In the genomic region with DNA sequence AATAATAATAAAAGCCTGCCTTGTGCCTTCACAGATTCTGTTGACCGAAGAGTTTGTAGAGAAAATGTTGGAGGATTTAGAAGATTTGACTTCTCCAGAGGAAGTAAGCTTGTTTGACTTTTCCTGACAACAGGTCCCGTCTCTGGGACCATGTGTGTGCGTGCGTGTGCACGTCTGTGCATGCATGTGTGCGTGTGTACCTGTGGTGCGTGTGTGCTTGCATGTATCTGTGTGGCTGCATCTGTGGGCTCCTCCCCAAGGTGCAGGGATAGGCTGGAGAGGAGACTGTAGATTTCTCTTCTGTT, we compare ENCODE assay signal across 11 cellular contexts. TPM values are rescaled to one million over a fixed set of nuclear protein-coding genes. Genes with fewer than 3 reads are reported as not detected.
DNase-seq lines count a peak whose midpoint lies in the region; ATAC-seq and TF ChIP-seq lines count a peak whose summit lies in the region.
"Had no signal": no experiment of that assay in that cellular context is flagged by ENCODE, and none has a peak within 500 bp of the region (broad histone marks: within the 10 kb centered on the region; RNA-seq: fewer than 3 reads in every experiment).

No MANE protein-coding gene starts in this region.

- no peaks in the 10 kb centered on the region for H3K9me2 ChIP-seq in PC-9 (ENCODE audit: insufficient read depth)

- H3K27me3 ChIP-seq in PC-9 (ENCODE audit: insufficient read depth, low read depth) (no peaks in the 10 kb centered on the region), colonic mucosa (no peaks in the 10 kb centered on the region), testis (no peaks in the 10 kb centered on the region)
- H3K27me3 ChIP-seq: neutrophil had no signal

- POLR2A ChIA-PET in PC-9 (lab: Charles Lee; ENCODE audit: unreplicated experiment), result interaction anchor here (0.7 kb wide), 1 partner anchor 29 kb away, joined by 6 read pairs; no protein-coding TSS in a partner anchor

- H3K4me3 ChIP-seq in PC-9, result no peak overlapping the region
- no peak overlapping the region for H3K4me3 ChIP-seq in colonic mucosa
- H3K4me3 ChIP-seq in mesodermal cell (ENCODE audit: extremely low read depth, insufficient read depth, low read length, poor library complexity, severe bottlenecking), result no peak overlapping the region
- H3K4me3 ChIP-seq in testis, result no peak overlapping the region

- TF ChIP-seq CTCF in PC-9 (conservative IDR thresholded peaks at IDR 0.05) (no peak), colonic mucosa (IDR thresholded peaks at IDR 0.05) (no peak), testis (IDR thresholded peaks at IDR 0.05) (no peak)

- DNase-seq in PC-9 (no peak), colonic mucosa (no peak), testis (no peak), NCI-H2227 (lab: John Stamatoyannopoulos, UW; ENCODE audit: unreplicated experiment) (no peak), NCI-H146 treated with DMSO at 0.1 percent for 48 hours (lab: John Stamatoyannopoulos, UW; ENCODE audit: unreplicated experiment) (no peak)
- DNase-seq: activated CD4-positive, alpha-beta T cell treated with anti-CD3 and anti-CD28 coated beads, Interleukin-2, amount 50 U/mL, for 1 hour; DMS 273 treated with DMSO at 0.1 percent for 48 hours; NCI-H1092 had no signal

- intact Hi-C loops in PC-9 (cut with micrococcal nuclease; ENCODE audit: unreplicated experiment) (no loop called here), colonic mucosa (cut with DNase I) (no loop called here), testis (cut with DNase I; ENCODE audit: low total_unique reads) (no loop called here)

- no peak for TF ChIP-seq POLR2A in testis (IDR thresholded peaks at IDR 0.05)

- H3K79me2 ChIP-seq in PC-9 (ENCODE audit: low read depth), result no peaks in the 10 kb centered on the region

- no peak overlapping the region for H3K9ac ChIP-seq in colonic mucosa (ENCODE audit: low read depth in 2 of 2, low read length in 2 of 2)

- H3K9me3 ChIP-seq in PC-9 (ENCODE audit: insufficient read depth, low read depth) (no peaks in the 10 kb centered on the region), colonic mucosa (no peaks in the 10 kb centered on the region), mesodermal cell (ENCODE audit: control insufficient read depth, low read length) (peaks cover 13% of the 10 kb centered on the region), testis (no peaks in the 10 kb centered on the region)
- H3K9me3 ChIP-seq: neutrophil had no signal

- no TSS peak for BruUV-seq in PC-9 (replicated peaks; lab: Mats Ljungman, UMichigan)

- peak overlapping the region; percentile 84; the same call in 1 of the 2 replicates for H3K27ac ChIP-seq in PC-9
- H3K27ac ChIP-seq in colonic mucosa, result peak overlapping the region; percentile 75
- H3K27ac ChIP-seq in mesodermal cell (ENCODE audit: low read depth, low read length, severe bottlenecking), result peak overlapping the region; percentile 93
- H3K27ac ChIP-seq in testis, result peak overlapping the region; percentile 80 to 84

- H3K4me1 ChIP-seq in PC-9 (replicated peaks; ENCODE audit: insufficient read depth), result peaks cover 51% of the 10 kb centered on the region
- peaks cover 4% of the 10 kb centered on the region for H3K4me1 ChIP-seq in colonic mucosa
- H3K4me1 ChIP-seq in mesodermal cell (ENCODE audit: control insufficient read depth, insufficient read depth, low read length, poor library complexity, severe bottlenecking), result peaks cover 72% of the 10 kb centered on the region
- peaks cover 80% of the 10 kb centered on the region for H3K4me1 ChIP-seq in testis

- 88 to 95% methylated on average over 3 to 7 of the region's 7 CpGs for WGBS in mesodermal cell (ENCODE audit: insufficient coverage in 2 of 2), 2 experiments
- WGBS in testis, 2 donors, result 83 to 84% methylated on average over 6 to 7 of the region's 7 CpGs

- H3F3A ChIP-seq in PC-9 (ENCODE audit: insufficient read depth, low read depth), result peaks cover 30% of the 10 kb centered on the region

- ATAC-seq in HG03457 (IDR thresholded peaks at IDR 0.05; ENCODE audit: unreplicated experiment), result no peak

- H2AFZ ChIP-seq in PC-9, result no peak overlapping the region

- CTCF ChIA-PET in PC-9 (lab: Charles Lee), result no interaction called here

- H3K4me2 ChIP-seq in PC-9, result 0 out of 2 replicates have a peak overlapping the region, but pooled peaks have one; percentile 60

- no peaks in the 10 kb centered on the region for H4K20me1 ChIP-seq in PC-9 (ENCODE audit: insufficient read depth)

- H3K36me3 ChIP-seq in PC-9 (ENCODE audit: low read depth), result no peaks in the 10 kb centered on the region
- no peaks in the 10 kb centered on the region for H3K36me3 ChIP-seq in colonic mucosa
- peaks cover 27% of the 10 kb centered on the region for H3K36me3 ChIP-seq in mesodermal cell (ENCODE audit: control insufficient read depth, insufficient read depth, low read length)
- H3K36me3 ChIP-seq in testis (ENCODE audit: low read depth, missing control alignments), result no peaks in the 10 kb centered on the region

RNA-seq across cellular contexts. Expression of a gene that starts 17.2 kb away (rescaled TPM):
- total RNA-seq in PC-9 (2021) (59.8 and 73.0 TPM in 2 replicates), colonic mucosa (10 to 100 TPM; 64.9 to 79.6 TPM), testis (100 to 1,000 TPM; 114 to 170 TPM)
- polyA plus RNA-seq in mesodermal cell (2013, experiment 1 of 2), result 138 TPM
- 118 TPM for polyA plus RNA-seq in mesodermal cell (2013, experiment 2 of 2)
- polyA plus RNA-seq in testis (ENCODE audit: insufficient read depth, low read depth, low replicate concordance), result 69.8 TPM
